ENCODE assay signal across 23 cellular contexts in the genomic region with DNA sequence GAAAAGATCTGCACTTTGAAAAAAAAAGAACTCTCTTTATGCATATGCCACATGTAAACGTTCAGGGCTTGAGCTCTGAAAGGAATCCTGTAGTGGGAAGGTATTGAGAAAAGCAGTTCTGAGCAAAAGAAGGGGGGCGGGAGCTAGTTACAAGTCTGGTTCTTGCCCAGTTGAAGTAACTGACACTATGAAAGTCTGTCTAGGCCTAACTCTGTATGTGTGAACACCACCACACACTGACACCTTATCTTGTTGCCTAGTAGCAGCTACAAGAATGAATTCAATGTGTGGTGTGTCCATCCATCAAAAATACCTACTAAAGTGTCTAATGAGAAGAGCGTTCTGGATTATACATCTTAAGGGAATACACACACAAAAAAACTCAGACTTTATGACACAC.
"Had no signal": no experiment of that assay in that cellular context is flagged by ENCODE, and none has a peak within 500 bp of the region (broad histone marks: within the 10 kb centered on the region; RNA-seq: fewer than 3 reads in every experiment).

No MANE protein-coding gene starts in this region.

- H3K27ac Mint-ChIP-seq: naive thymus-derived CD8-positive, alpha-beta T cell; neural progenitor cell had no signal

- H3K27ac ChIP-seq: hepatocyte, neural progenitor cell, prostate gland, stomach, thoracic aorta, transverse colon had no signal

- H3K4me3 Mint-ChIP-seq: central memory CD8-positive, alpha-beta T cell; naive thymus-derived CD8-positive, alpha-beta T cell; neural progenitor cell had no signal

- H3K36me3 ChIP-seq: neural progenitor cell, prostate gland, stomach, thoracic aorta, transverse colon had no signal

- H3K4me1 ChIP-seq: neural progenitor cell, parathyroid adenoma, prostate gland had no signal

- H3K9me3 ChIP-seq: prostate gland, stomach, thoracic aorta, transverse colon had no signal

- ATAC-seq: esophagus mucosa; naive thymus-derived CD8-positive, alpha-beta T cell; sciatic nerve had no signal

- H3K9ac ChIP-seq: neural progenitor cell, parathyroid adenoma had no signal

- H3K27me3 ChIP-seq: dorsolateral prefrontal cortex, hepatocyte, neural progenitor cell, stomach, transverse colon had no signal

- DNase-seq: cortex of kidney; dorsolateral prefrontal cortex; effector CD8-positive, alpha-beta T cell; glutamatergic neuron; kidney; left cardiac atrium; mammary epithelial cell; naive thymus-derived CD8-positive, alpha-beta T cell; occipital lobe; stimulated activated CD4-positive, alpha-beta T cell treated with anti-CD3 and anti-CD28 coated beads, Interleukin-2, amount 100 ng/mL, for 24 hours; stimulated activated CD4-positive, alpha-beta T cell treated with anti-CD3 and anti-CD28 coated beads, Interleukin-4, amount 100 ng/mL, for 4 hours; stimulated activated naive CD4-positive, alpha-beta T cell; stomach; substantia nigra; transverse colon had no signal

- H2AFZ ChIP-seq: hepatocyte, neural progenitor cell, parathyroid adenoma had no signal

- H3K4me3 ChIP-seq: dorsolateral prefrontal cortex, hepatocyte, neural progenitor cell, prostate gland, stomach, thoracic aorta, transverse colon had no signal

- H3K36me3 Mint-ChIP-seq: naive thymus-derived CD8-positive, alpha-beta T cell; neural progenitor cell had no signal

- H3K9me3 Mint-ChIP-seq: central memory CD8-positive, alpha-beta T cell; neural progenitor cell had no signal

- H3K4me2 ChIP-seq: hepatocyte, neural progenitor cell had no signal

- H3K4me1 Mint-ChIP-seq: central memory CD8-positive, alpha-beta T cell; naive thymus-derived CD8-positive, alpha-beta T cell had no signal
